Comparison of ENCODE assay signal across 14 cellular contexts in genomic region chr3:116443096-116443793, GRCh38. TPM values are rescaled to one million over a fixed set of nuclear protein-coding genes. Genes with fewer than 3 reads are reported as not detected.
A peak's percentile ranks its signal among the peaks of the same experiment; 100 is the strongest.
DNase-seq lines count a peak whose midpoint lies in the region; ATAC-seq and TF ChIP-seq lines count a peak whose summit lies in the region.
"Had no signal": no experiment of that assay in that cellular context is flagged by ENCODE, and none has a peak within 500 bp of the region (broad histone marks: within the 10 kb centered on the region; RNA-seq: fewer than 3 reads in every experiment).

No MANE protein-coding gene starts in this region.

- H3K4me1 Mint-ChIP-seq in type B pancreatic cell (ENCODE audit: unreplicated experiment): peaks cover 32% of the 10 kb centered on the region

- no peak overlapping the region for H3K4me2 ChIP-seq in mesendoderm (ENCODE audit: low read length)

- H3K23ac ChIP-seq in mesendoderm (ENCODE audit: low read length): no peak overlapping the region

- H3K36me3 ChIP-seq in mesendoderm (ENCODE audit: control insufficient read depth, insufficient read depth, low read length): no peaks in the 10 kb centered on the region
- H3K36me3 ChIP-seq: MG63 had no signal

- no peak for TF ChIP-seq CTCF in type B pancreatic cell (conservative IDR thresholded peaks at IDR 0.05)

- intact Hi-C loops in posterior vena cava (cut with DNase I): no loop called here

- H3K27me3 Mint-ChIP-seq in type B pancreatic cell: peaks cover 35% of the 10 kb centered on the region

- H4K8ac ChIP-seq in mesendoderm (ENCODE audit: low read depth, low read length): no peak overlapping the region

- no peak overlapping the region for H3K56ac ChIP-seq in mesendoderm (ENCODE audit: low read length)

- no peak overlapping the region for H3K27ac ChIP-seq in mesendoderm (ENCODE audit: low read depth, low read length)

- H3K4me3 ChIP-seq in mesendoderm (ENCODE audit: low read length): no peak overlapping the region
- H3K4me3 ChIP-seq: MG63 had no signal

- H3K9me3 Mint-ChIP-seq in type B pancreatic cell: no peaks in the 10 kb centered on the region
- H3K9me3 Mint-ChIP-seq: activated T-helper 2 cell treated with anti-CD3 and anti-CD28 coated beads, Interferon-gamma antibody, Interleukin-2, Interleukin-4, amounts not matched to agents 10 μg/mL and 5 μg/mL and 100 μg/mL, durations not matched to agents 14 hours and 24 hours and 36 hours; dendritic cell treated with granulocyte-macrophage colony-stimulating factor and Interleukin-4, amounts not matched to agents 40 ng/mL and 50 ng/mL, for 4 days had no signal

- no peak overlapping the region for H2BK5ac ChIP-seq in mesendoderm (ENCODE audit: low read length)

- no CpG with 5 or more reads among the region's 4 CpGs for WGBS in mesendoderm (ENCODE audit: extremely low coverage, insufficient coverage, low lambda C conversion rate)

- no peak overlapping the region for H3K4ac ChIP-seq in mesendoderm (ENCODE audit: low read depth, low read length)

- H3K18ac ChIP-seq in mesendoderm (ENCODE audit: low read length): no peak overlapping the region

- H3K9ac ChIP-seq in mesendoderm (ENCODE audit: low read length): peak overlapping the region; percentile 39

- no peak overlapping the region for H4K5ac ChIP-seq in mesendoderm (ENCODE audit: low read length)

- DNase-seq in NCI-H2081 (lab: John Stamatoyannopoulos, UW) (peak; percentile 21 to 73), NCI-H2081 treated with DMSO at 0.1 percent for 48 hours (lab: John Stamatoyannopoulos, UW) (no peak), cerebellum (ENCODE audit: low spot score) (peak; percentile 34), mesendoderm (no peak), type B pancreatic cell (ENCODE audit: extremely low spot score, unreplicated experiment) (no peak), D341Med (ENCODE audit: low spot score) (no peak), posterior vena cava (ENCODE audit: low spot score) (no peak)
- DNase-seq: activated CD4-positive, alpha-beta T cell treated with anti-CD3 and anti-CD28 coated beads, Interleukin-2, amount 50 U/mL, for 1 hour; DND-41; MG63; NCI-H524 treated with DMSO at 0.1 percent for 48 hours had no signal

- no peak overlapping the region for H2BK120ac ChIP-seq in mesendoderm (ENCODE audit: low read depth, low read length)

- no peak for ATAC-seq in GM19452 (IDR thresholded peaks at IDR 0.05; ENCODE audit: unreplicated experiment)

- H3K4me3 Mint-ChIP-seq in type B pancreatic cell: peak overlapping the region; percentile 88
- H3K4me3 Mint-ChIP-seq: dendritic cell treated with granulocyte-macrophage colony-stimulating factor and Interleukin-4, amounts not matched to agents 40 ng/mL and 50 ng/mL, for 4 days had no signal

- H2BK15ac ChIP-seq in mesendoderm (replicated peaks; ENCODE audit: low read depth): no peak overlapping the region

- H3K27ac Mint-ChIP-seq in type B pancreatic cell: peak overlapping the region; percentile 78
- H3K27ac Mint-ChIP-seq: activated T-helper 2 cell treated with anti-CD3 and anti-CD28 coated beads, Interferon-gamma antibody, Interleukin-2, Interleukin-4, amounts not matched to agents 10 μg/mL and 5 μg/mL and 100 μg/mL, durations not matched to agents 14 hours and 24 hours and 36 hours; dendritic cell treated with granulocyte-macrophage colony-stimulating factor and Interleukin-4, amounts not matched to agents 40 ng/mL and 50 ng/mL, for 4 days had no signal

- no peaks in the 10 kb centered on the region for H3K27me3 ChIP-seq in mesendoderm (ENCODE audit: insufficient read depth, low read length, poor library complexity)

- peaks cover 3% of the 10 kb centered on the region for H3K4me1 ChIP-seq in mesendoderm (ENCODE audit: control insufficient read depth, low read depth, low read length)

- H3K79me1 ChIP-seq in mesendoderm (ENCODE audit: low read length): no peaks in the 10 kb centered on the region

- no peaks in the 10 kb centered on the region for H3K79me2 ChIP-seq in mesendoderm (ENCODE audit: control insufficient read depth, insufficient read depth, low read length)

- no peak overlapping the region for H2AK5ac ChIP-seq in mesendoderm (ENCODE audit: low read length)

- peaks cover 7% of the 10 kb centered on the region for H3K36me3 Mint-ChIP-seq in type B pancreatic cell

RNA-seq across cellular contexts. Expression of gene LSAMP, which starts 2.0 kb away (rescaled TPM):
- total RNA-seq in cerebellum (50.2 TPM), type B pancreatic cell (ENCODE audit: low replicate concordance) (17.0 and 64.9 TPM in 2 replicates), posterior vena cava (10 to 100 TPM in 1 of 2 donors, 1 to 10 TPM in 1; 3.7 to 11.9 TPM)
- polyA plus RNA-seq in mesendoderm (2013, experiment 1 of 2): 0.56 TPM
- polyA plus RNA-seq in mesendoderm (2013, experiment 2 of 2): 0.91 TPM
- total RNA-seq: activated T-helper 2 cell treated with anti-CD3 and anti-CD28 coated beads, Interferon-gamma antibody, Interleukin-2, Interleukin-4, amounts not matched to agents 10 μg/mL and 5 μg/mL and 100 μg/mL, durations not matched to agents 14 hours and 24 hours and 36 hours had no signal

Comparison
In these comparisons a context has a peak if more than half of its experiments do, and no peak if none do; other contexts are left out.
1. DNase-seq: peak in NCI-H2081 (2 of 2) and cerebellum (single experiment); none in NCI-H2081 treated with DMSO at 0.1 percent for 48 hours (single experiment), mesendoderm (single experiment), type B pancreatic cell (single experiment), D341Med (single experiment) and posterior vena cava (single experiment).